In genomic region chr1:53896673-53897229, GRCh38 we compare ENCODE assay signal across 1 cellular context.
A peak's percentile ranks its signal among the peaks of the same experiment; 100 is the strongest.
TF ChIP-seq lines count a peak whose summit lies in the region.

No MANE protein-coding gene starts in this region.

TF ChIP-seq in K562, 482 proteins besides CTCF, POLR2A, EP300 and RAD21:
- TF ChIP-seq ATF1 (CRISPR knock-in tag; IDR thresholded peaks at IDR 0.05) (no peak), ATF1 (tag; IDR thresholded peaks at IDR 0.05) (no peak), NFATC3 (IDR thresholded peaks at IDR 0.05) (no peak), ATF3 (IDR thresholded peaks at IDR 0.05) (0 out of 2 replicates have a peak, but pooled peaks have one; percentile 7), ATF3 (CRISPR knock-in tag; conservative IDR thresholded peaks at IDR 0.05) (no peak), CBX2 (IDR thresholded peaks at IDR 0.05; ENCODE audit: insufficient read depth, low read length, poor library complexity, severe bottlenecking) (no peak)
